ENCODE assay signal across 8 cellular contexts in genomic region chr6:37173573-37174195, GRCh38. TPM values are rescaled to one million over a fixed set of nuclear protein-coding genes. Genes with fewer than 3 reads are reported as not detected.
DNase-seq lines count a peak whose midpoint lies in the region; ATAC-seq and TF ChIP-seq lines count a peak whose summit lies in the region.

No MANE protein-coding gene starts in this region.

- H3K36me3 ChIP-seq in DND-41 (ENCODE audit: insufficient read depth, low read length) (peaks cover 55% of the 10 kb centered on the region), colonic mucosa (peaks cover 13% of the 10 kb centered on the region)

- H3K27me3 ChIP-seq in DND-41 (ENCODE audit: insufficient read depth, low read length, poor library complexity) (no peaks in the 10 kb centered on the region), colonic mucosa (no peaks in the 10 kb centered on the region)

- no peak overlapping the region for H2AFZ ChIP-seq in DND-41 (ENCODE audit: low read depth, low read length)

- DNase-seq in DND-41 (peak; percentile 50), colonic mucosa (no peak), kidney tubule cell (ENCODE audit: low spot score) (no peak), DMS53 treated with DMSO at 0.1 percent for 48 hours (lab: John Stamatoyannopoulos, UW; ENCODE audit: unreplicated experiment) (no peak), GM19238 (ENCODE audit: insufficient read length, low spot score) (no peak)
- peak; percentile 55 for DNase-seq in activated CD4-positive, CD25-positive, alpha-beta regulatory T cell treated with anti-CD3 and anti-CD28 coated beads, Interleukin-2, amount 50 U/mL, for 72 hours
- peak; percentile 33 to 38 for DNase-seq in stimulated activated CD4-positive, alpha-beta T cell treated with anti-CD3 and anti-CD28 coated beads, Interleukin-1b, Interleukin-23, amount 100 ng/mL, for 4 hours (ENCODE audit: low read depth in 2 of 2)

- H3K9ac ChIP-seq in DND-41 (ENCODE audit: low read depth, low read length) (peak overlapping the region; percentile 99), colonic mucosa (ENCODE audit: low read depth in 2 of 2, low read length in 2 of 2) (peak overlapping the region in 1 of 2 donors; percentile 29)

- peaks cover 54% of the 10 kb centered on the region for H3K79me2 ChIP-seq in DND-41 (ENCODE audit: insufficient read depth, low read length)

- H3K4me1 ChIP-seq in DND-41 (ENCODE audit: insufficient read depth, low read length) (peaks cover 37% of the 10 kb centered on the region), colonic mucosa (no peaks in the 10 kb centered on the region)

- H4K20me1 ChIP-seq in DND-41 (ENCODE audit: insufficient read depth, low read length): peaks cover 38% of the 10 kb centered on the region

- H3K27ac ChIP-seq in DND-41 (ENCODE audit: low read length): peak overlapping the region; percentile 95
- H3K27ac ChIP-seq in colonic mucosa: peak overlapping the region; percentile 94

- no peak for ATAC-seq in DND-41 (ENCODE audit: insufficient read depth, low read depth)
- ATAC-seq in HG02623 (IDR thresholded peaks at IDR 0.05; ENCODE audit: unreplicated experiment): no peak

- TF ChIP-seq CTCF in DND-41 (IDR thresholded peaks at IDR 0.05; ENCODE audit: borderline replicate concordance, extremely low read depth, low read length, poor library complexity, severe bottlenecking) (no peak), colonic mucosa (IDR thresholded peaks at IDR 0.05) (no peak)

- peak overlapping the region; percentile 95 for H3K4me2 ChIP-seq in DND-41 (ENCODE audit: insufficient read depth, low read length)

- no peaks in the 10 kb centered on the region for H3K9me3 ChIP-seq in DND-41 (ENCODE audit: insufficient read depth, low read length, severe bottlenecking)
- H3K9me3 ChIP-seq in colonic mucosa: no peaks in the 10 kb centered on the region

- intact Hi-C loops in colonic mucosa (cut with DNase I): loop anchor here (2.0 to 5.0 kb wide), 2 partner anchors 34 to 123 kb away; no protein-coding TSS in a partner anchor

- H3K4me3 ChIP-seq in DND-41 (ENCODE audit: low read depth in 1 of 2, low read length in 2 of 2) (peak overlapping the region in 1 of 2 experiments; percentile 96; a peak in 3 of 4 replicates), colonic mucosa (peak overlapping the region; percentile 14)

RNA-seq across cellular contexts. Expression of gene PIM1, which starts 3.7 kb away (rescaled TPM):
- total RNA-seq in colonic mucosa: 10 to 100 TPM; 15.6 to 26.2 TPM

Comparison
In these comparisons a context has a peak if more than half of its experiments do, and no peak if none do; other contexts are left out.
1. DNase-seq: peak in DND-41 (single experiment), activated CD4-positive, CD25-positive, alpha-beta regulatory T cell treated with anti-CD3 and anti-CD28 coated beads, Interleukin-2, amount 50 U/mL, for 72 hours (single experiment) and stimulated activated CD4-positive, alpha-beta T cell treated with anti-CD3 and anti-CD28 coated beads, Interleukin-1b, Interleukin-23, amount 100 ng/mL, for 4 hours (2 of 2); none in colonic mucosa (single experiment), kidney tubule cell (single experiment), DMS53 treated with DMSO at 0.1 percent for 48 hours (single experiment) and GM19238 (single experiment).